In the genomic region with DNA sequence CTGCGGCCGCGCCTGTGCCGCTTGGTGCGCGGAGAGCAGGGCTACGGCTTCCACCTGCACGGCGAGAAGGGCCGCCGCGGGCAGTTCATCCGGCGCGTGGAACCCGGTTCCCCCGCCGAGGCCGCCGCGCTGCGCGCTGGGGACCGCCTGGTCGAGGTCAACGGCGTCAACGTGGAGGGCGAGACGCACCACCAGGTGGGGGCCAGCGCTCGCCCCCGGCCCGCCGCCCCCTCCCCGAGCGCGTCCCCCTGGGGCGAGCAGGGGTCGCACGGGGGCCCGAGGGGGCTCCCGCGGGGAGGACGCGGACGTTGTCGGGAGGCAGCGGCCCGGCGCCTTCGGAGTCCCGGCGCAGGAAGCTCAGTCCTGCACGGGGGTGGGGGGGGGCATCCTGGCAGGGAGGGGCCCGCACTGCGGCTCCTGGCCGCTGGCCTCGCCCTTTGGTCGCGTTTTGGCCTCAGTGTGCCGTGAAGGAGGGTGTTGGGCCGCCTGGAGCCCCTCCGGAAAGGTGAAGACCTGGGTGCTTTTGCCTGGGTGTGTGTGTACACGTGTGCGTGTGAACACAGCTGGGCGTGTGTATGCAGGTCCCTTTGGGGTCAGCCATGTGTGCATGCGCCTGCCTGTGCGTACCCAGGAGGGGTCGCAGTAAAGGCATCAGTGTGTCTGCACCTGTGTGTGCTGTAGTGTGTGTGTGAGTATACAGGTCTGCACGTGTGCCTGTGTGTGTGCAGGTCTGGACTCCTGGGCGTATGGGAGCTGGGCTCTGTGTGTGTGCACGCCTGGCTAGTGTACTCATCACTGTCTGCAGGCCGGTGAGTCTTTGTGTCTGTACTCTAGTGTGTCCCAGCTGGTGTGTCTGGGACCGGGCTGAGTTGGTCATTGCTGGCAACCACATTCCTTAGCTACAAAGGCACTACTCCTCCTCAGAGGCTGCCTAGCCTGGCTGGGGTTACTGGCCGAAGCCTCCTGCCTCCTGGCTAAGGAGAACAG, we compare ENCODE assay signal across 1 cellular context.
A peak's percentile ranks its signal among the peaks of the same experiment; 100 is the strongest.
TF ChIP-seq lines count a peak whose summit lies in the region.

No MANE protein-coding gene starts in this region.

TF ChIP-seq in HEK293, 187 proteins besides CTCF, POLR2A, EP300 and RAD21 (continued from another document and continues in another):
- TF ChIP-seq, protein P1, sequence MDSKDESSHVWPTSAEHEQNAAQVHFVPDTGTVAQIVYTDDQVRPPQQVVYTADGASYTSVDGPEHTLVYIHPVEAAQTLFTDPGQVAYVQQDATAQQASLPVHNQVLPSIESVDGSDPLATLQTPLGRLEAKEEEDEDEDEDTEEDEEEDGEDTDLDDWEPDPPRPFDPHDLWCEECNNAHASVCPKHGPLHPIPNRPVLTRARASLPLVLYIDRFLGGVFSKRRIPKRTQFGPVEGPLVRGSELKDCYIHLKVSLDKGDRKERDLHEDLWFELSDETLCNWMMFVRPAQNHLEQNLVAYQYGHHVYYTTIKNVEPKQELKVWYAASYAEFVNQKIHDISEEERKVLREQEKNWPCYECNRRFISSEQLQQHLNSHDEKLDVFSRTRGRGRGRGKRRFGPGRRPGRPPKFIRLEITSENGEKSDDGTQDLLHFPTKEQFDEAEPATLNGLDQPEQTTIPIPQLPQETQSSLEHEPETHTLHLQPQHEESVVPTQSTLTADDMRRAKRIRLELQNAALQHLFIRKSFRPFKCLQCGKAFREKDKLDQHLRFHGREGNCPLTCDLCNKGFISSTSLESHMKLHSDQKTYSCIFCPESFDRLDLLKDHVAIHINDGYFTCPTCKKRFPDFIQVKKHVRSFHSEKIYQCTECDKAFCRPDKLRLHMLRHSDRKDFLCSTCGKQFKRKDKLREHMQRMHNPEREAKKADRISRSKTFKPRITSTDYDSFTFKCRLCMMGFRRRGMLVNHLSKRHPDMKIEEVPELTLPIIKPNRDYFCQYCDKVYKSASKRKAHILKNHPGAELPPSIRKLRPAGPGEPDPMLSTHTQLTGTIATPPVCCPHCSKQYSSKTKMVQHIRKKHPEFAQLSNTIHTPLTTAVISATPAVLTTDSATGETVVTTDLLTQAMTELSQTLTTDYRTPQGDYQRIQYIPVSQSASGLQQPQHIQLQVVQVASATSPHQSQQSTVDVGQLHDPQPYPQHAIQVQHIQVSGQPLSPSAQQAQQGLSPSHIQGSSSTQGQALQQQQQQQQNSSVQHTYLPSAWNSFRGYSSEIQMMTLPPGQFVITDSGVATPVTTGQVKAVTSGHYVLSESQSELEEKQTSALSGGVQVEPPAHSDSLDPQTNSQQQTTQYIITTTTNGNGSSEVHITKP (tag by site-specific recombination; IDR thresholded peaks at IDR 0.05) = no peak
- TF ChIP-seq, protein P2, sequence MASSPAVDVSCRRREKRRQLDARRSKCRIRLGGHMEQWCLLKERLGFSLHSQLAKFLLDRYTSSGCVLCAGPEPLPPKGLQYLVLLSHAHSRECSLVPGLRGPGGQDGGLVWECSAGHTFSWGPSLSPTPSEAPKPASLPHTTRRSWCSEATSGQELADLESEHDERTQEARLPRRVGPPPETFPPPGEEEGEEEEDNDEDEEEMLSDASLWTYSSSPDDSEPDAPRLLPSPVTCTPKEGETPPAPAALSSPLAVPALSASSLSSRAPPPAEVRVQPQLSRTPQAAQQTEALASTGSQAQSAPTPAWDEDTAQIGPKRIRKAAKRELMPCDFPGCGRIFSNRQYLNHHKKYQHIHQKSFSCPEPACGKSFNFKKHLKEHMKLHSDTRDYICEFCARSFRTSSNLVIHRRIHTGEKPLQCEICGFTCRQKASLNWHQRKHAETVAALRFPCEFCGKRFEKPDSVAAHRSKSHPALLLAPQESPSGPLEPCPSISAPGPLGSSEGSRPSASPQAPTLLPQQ (tag by site-specific recombination; IDR thresholded peaks at IDR 0.05) = no peak
- no peak; the same call in 1 of the 2 replicates for TF ChIP-seq KLF10 (tag by site-specific recombination; IDR thresholded peaks at IDR 0.05)
- TF ChIP-seq ZNF354C (tag by site-specific recombination; IDR thresholded peaks at IDR 0.05; ENCODE audit: borderline replicate concordance, low read depth) = no peak
- no peak for TF ChIP-seq ZNF654 (tag by site-specific recombination; IDR thresholded peaks at IDR 0.05; ENCODE audit: low read depth)
- no peak for TF ChIP-seq ZNF518A (tag by site-specific recombination; conservative IDR thresholded peaks at IDR 0.05; ENCODE audit: low read depth)
- TF ChIP-seq ZNF18 (tag by site-specific recombination; IDR thresholded peaks at IDR 0.05) = peak; percentile 73
- no peak for TF ChIP-seq ZBTB10 (tag by site-specific recombination; IDR thresholded peaks at IDR 0.05)
- no peak for TF ChIP-seq EGR2 (tag by site-specific recombination; IDR thresholded peaks at IDR 0.05; ENCODE audit: low read depth)
- no peak for TF ChIP-seq RBAK (tag by site-specific recombination; IDR thresholded peaks at IDR 0.05)
- TF ChIP-seq ZNF37A (tag by site-specific recombination; IDR thresholded peaks at IDR 0.05) = no peak
- TF ChIP-seq ZNF768 (tag by site-specific recombination; IDR thresholded peaks at IDR 0.05) = no peak
- TF ChIP-seq TCF7L2 (IDR thresholded peaks at IDR 0.05; ENCODE audit: borderline replicate concordance, low read depth, low read length) = no peak
- no peak for TF ChIP-seq PRDM1 (tag by site-specific recombination; IDR thresholded peaks at IDR 0.05)
- TF ChIP-seq, protein P3, sequence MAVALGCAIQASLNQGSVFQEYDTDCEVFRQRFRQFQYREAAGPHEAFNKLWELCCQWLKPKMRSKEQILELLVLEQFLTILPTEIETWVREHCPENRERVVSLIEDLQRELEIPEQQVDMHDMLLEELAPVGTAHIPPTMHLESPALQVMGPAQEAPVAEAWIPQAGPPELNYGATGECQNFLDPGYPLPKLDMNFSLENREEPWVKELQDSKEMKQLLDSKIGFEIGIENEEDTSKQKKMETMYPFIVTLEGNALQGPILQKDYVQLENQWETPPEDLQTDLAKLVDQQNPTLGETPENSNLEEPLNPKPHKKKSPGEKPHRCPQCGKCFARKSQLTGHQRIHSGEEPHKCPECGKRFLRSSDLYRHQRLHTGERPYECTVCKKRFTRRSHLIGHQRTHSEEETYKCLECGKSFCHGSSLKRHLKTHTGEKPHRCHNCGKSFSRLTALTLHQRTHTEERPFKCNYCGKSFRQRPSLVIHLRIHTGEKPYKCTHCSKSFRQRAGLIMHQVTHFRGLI (tag by site-specific recombination; IDR thresholded peaks at IDR 0.05) = no peak
- no peak for TF ChIP-seq ZNF404 (tag by site-specific recombination; IDR thresholded peaks at IDR 0.05)
- no peak for TF ChIP-seq ZNF791 (tag by site-specific recombination; IDR thresholded peaks at IDR 0.05)
- TF ChIP-seq ZNF19 (tag by site-specific recombination; IDR thresholded peaks at IDR 0.05; ENCODE audit: low read depth) = no peak
- no peak for TF ChIP-seq ZNF138 (tag by site-specific recombination; IDR thresholded peaks at IDR 0.05; ENCODE audit: borderline replicate concordance)
- no peak for TF ChIP-seq ZNF501 (tag by site-specific recombination; IDR thresholded peaks at IDR 0.05)
- TF ChIP-seq ZNF184 (tag by site-specific recombination; IDR thresholded peaks at IDR 0.05) = no peak
- peak; percentile 46; the same call in 1 of the 2 replicates for TF ChIP-seq ZBTB48 (tag by site-specific recombination; IDR thresholded peaks at IDR 0.05)
- no peak for TF ChIP-seq ZNF558 (tag by site-specific recombination; IDR thresholded peaks at IDR 0.05)
- TF ChIP-seq ZNF366 (tag by site-specific recombination; conservative IDR thresholded peaks at IDR 0.05) = no peak
- TF ChIP-seq ZNF132 (tag by site-specific recombination; IDR thresholded peaks at IDR 0.05; ENCODE audit: borderline replicate concordance) = no peak
- TF ChIP-seq REPIN1 (tag by site-specific recombination; IDR thresholded peaks at IDR 0.05; ENCODE audit: low read depth) = no peak
- TF ChIP-seq ZNF214 (tag by site-specific recombination; IDR thresholded peaks at IDR 0.05; ENCODE audit: borderline replicate concordance) = no peak
- TF ChIP-seq ZNF585B (tag by site-specific recombination; IDR thresholded peaks at IDR 0.05) = no peak
- TF ChIP-seq ZNF169 (tag by site-specific recombination; IDR thresholded peaks at IDR 0.05) = no peak
- TF ChIP-seq ZNF514 (tag by site-specific recombination; IDR thresholded peaks at IDR 0.05) = no peak
- no peak for TF ChIP-seq ZNF670 (tag by site-specific recombination; IDR thresholded peaks at IDR 0.05; ENCODE audit: low read depth)
- no peak for TF ChIP-seq ZBTB6 (tag by site-specific recombination; IDR thresholded peaks at IDR 0.05)
- TF ChIP-seq ZNF488 (tag by site-specific recombination; IDR thresholded peaks at IDR 0.05) = peak; percentile 37; the same call in 1 of the 2 replicates
- TF ChIP-seq ZNF747 (tag by site-specific recombination; IDR thresholded peaks at IDR 0.05) = no peak
- 0 out of 2 replicates have a peak, but pooled peaks have one; percentile 33 for TF ChIP-seq ZBTB7A (tag by site-specific recombination; IDR thresholded peaks at IDR 0.05; ENCODE audit: low read depth)
- TF ChIP-seq ZNF174 (tag by site-specific recombination; IDR thresholded peaks at IDR 0.05) = no peak
- no peak for TF ChIP-seq MZF1 (tag by site-specific recombination; IDR thresholded peaks at IDR 0.05; ENCODE audit: borderline replicate concordance)
- TF ChIP-seq ZNF777 (tag by site-specific recombination; IDR thresholded peaks at IDR 0.05; ENCODE audit: borderline replicate concordance) = no peak
- TF ChIP-seq KLF9 (tag by site-specific recombination; IDR thresholded peaks at IDR 0.05; ENCODE audit: low read depth) = peak; percentile 51; the same call in 1 of the 2 replicates
